10 cellular contexts compared by ENCODE assay signal in the genomic region with DNA sequence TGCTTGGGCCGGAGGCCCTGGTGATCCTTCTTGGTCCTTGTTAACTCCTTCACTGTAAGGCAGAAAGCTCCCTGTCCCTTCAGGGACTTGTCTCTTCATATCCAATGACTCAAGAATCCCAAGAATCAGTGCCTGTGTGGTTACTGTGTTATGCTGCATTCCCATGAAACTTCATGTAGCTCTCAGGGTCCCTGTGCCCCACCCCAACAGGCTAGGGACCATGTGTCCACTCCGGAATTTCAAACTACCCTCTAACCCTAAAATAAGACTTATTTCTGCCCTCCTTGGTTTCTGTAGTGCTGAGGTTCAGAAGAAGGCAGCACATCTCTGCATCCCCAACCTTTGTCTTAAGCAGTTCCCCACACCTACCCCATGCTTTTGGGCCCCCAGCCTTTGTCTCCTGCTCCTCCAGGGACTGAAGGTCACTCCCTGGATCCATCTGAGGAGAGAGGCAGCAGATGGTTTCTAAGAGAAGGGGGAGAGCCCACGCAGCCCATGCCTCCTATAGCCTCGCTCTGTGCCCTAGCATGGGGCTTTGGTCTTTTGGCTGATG. TPM values are rescaled to one million over a fixed set of nuclear protein-coding genes. Genes with fewer than 3 reads are reported as not detected.
DNase-seq lines count a peak whose midpoint lies in the region; ATAC-seq and TF ChIP-seq lines count a peak whose summit lies in the region.
"Had no signal": no experiment of that assay in that cellular context is flagged by ENCODE, and none has a peak within 500 bp of the region (broad histone marks: within the 10 kb centered on the region; RNA-seq: fewer than 3 reads in every experiment).

No MANE protein-coding gene starts in this region.

- TF ChIP-seq EP300 in upper lobe of left lung (IDR thresholded peaks at IDR 0.05), result no peak

- ATAC-seq in upper lobe of left lung (ENCODE audit: low FRiP score in 2 of 2) (no peak), GM19397 (IDR thresholded peaks at IDR 0.05; ENCODE audit: unreplicated experiment) (no peak), GM21786 (IDR thresholded peaks at IDR 0.05; ENCODE audit: unreplicated experiment) (no peak)

- H3K9me3 ChIP-seq in upper lobe of left lung, result no peaks in the 10 kb centered on the region

- no peak for TF ChIP-seq POLR2A in upper lobe of left lung (IDR thresholded peaks at IDR 0.05)

- no peak overlapping the region for H4K5ac ChIP-seq in mesendoderm (ENCODE audit: low read length)

- H3K36me3 Mint-ChIP-seq in activated naive CD8-positive, alpha-beta T cell, result no peaks in the 10 kb centered on the region
- no peaks in the 10 kb centered on the region for H3K36me3 Mint-ChIP-seq in activated naive CD8-positive, alpha-beta T cell treated with anti-CD3 and anti-CD28 coated beads for 36 hours
- H3K36me3 Mint-ChIP-seq: CD14-positive monocyte had no signal

- H3K4me3 ChIP-seq in mesendoderm (ENCODE audit: low read length) (no peak overlapping the region), upper lobe of left lung (peak overlapping the region in 3 of 4 donors; percentile 25 to 41 (median 38))
- H3K4me3 ChIP-seq: lung had no signal

- H3K4me2 ChIP-seq in mesendoderm (ENCODE audit: low read length), result peak overlapping the region; percentile 51

- no peak overlapping the region for H3K27ac Mint-ChIP-seq in activated naive CD8-positive, alpha-beta T cell
- H3K27ac Mint-ChIP-seq in activated naive CD8-positive, alpha-beta T cell treated with anti-CD3 and anti-CD28 coated beads for 36 hours, result no peak overlapping the region

- peak overlapping the region; percentile 6 for H3K18ac ChIP-seq in mesendoderm (ENCODE audit: low read length)

- no peaks in the 10 kb centered on the region for H3K27me3 Mint-ChIP-seq in activated naive CD8-positive, alpha-beta T cell
- peaks cover 29% of the 10 kb centered on the region for H3K27me3 Mint-ChIP-seq in activated naive CD8-positive, alpha-beta T cell treated with anti-CD3 and anti-CD28 coated beads for 36 hours

- no peak overlapping the region for H2BK5ac ChIP-seq in mesendoderm (ENCODE audit: low read length)

- peaks cover 12% of the 10 kb centered on the region for H3K4me1 ChIP-seq in mesendoderm (ENCODE audit: control insufficient read depth, low read depth, low read length)
- H3K4me1 ChIP-seq in upper lobe of left lung, result peaks cover 10 to 22% (median 17%) of the 10 kb centered on the region in 4 donors

- no peak for DNase-seq in activated naive CD8-positive, alpha-beta T cell treated with anti-CD3 and anti-CD28 coated beads for 36 hours
- DNase-seq in caudate nucleus (lab: John Stamatoyannopoulos, UW), result peak in 8 of 61 donors; percentile 9 to 53 (median 24)
- peak; percentile 68 for DNase-seq in mesendoderm
- DNase-seq in upper lobe of left lung, result no peak
- DNase-seq in NCI-H187 treated with DMSO at 0.1 percent for 48 hours (lab: John Stamatoyannopoulos, UW), result no peak

- peak overlapping the region; percentile 18 for H3K9ac ChIP-seq in mesendoderm (ENCODE audit: low read length)

- no CpG with 5 or more reads among the region's 4 CpGs for WGBS in mesendoderm (ENCODE audit: extremely low coverage, insufficient coverage, low lambda C conversion rate)
- WGBS in upper lobe of left lung, 2 donors, result 41 to 47% methylated on average over 4 of the region's 4 CpGs

- peaks cover 1% of the 10 kb centered on the region for H3K27me3 ChIP-seq in mesendoderm (ENCODE audit: insufficient read depth, low read length, poor library complexity)
- H3K27me3 ChIP-seq in upper lobe of left lung, result peaks cover 0 to 3% (median 0%) of the 10 kb centered on the region in 4 donors

- TF ChIP-seq CTCF in upper lobe of left lung (IDR thresholded peaks at IDR 0.05), result no peak

- H2AK5ac ChIP-seq in mesendoderm (ENCODE audit: low read length), result no peak overlapping the region

- H3K36me3 ChIP-seq in mesendoderm (ENCODE audit: control insufficient read depth, insufficient read depth, low read length) (no peaks in the 10 kb centered on the region), upper lobe of left lung (peaks cover 0 to 6% (median 0%) of the 10 kb centered on the region in 4 donors)

- no peak overlapping the region for H2BK15ac ChIP-seq in mesendoderm (replicated peaks; ENCODE audit: low read depth)

- peak overlapping the region; percentile 95 for H3K27ac ChIP-seq in caudate nucleus (ENCODE audit: low read depth, low read length)
- no peak overlapping the region for H3K27ac ChIP-seq in mesendoderm (ENCODE audit: low read depth, low read length)
- H3K27ac ChIP-seq in upper lobe of left lung, result peak overlapping the region in 1 of 4 donors; percentile 29

- H3K79me1 ChIP-seq in mesendoderm (ENCODE audit: low read length), result no peaks in the 10 kb centered on the region

- H2BK120ac ChIP-seq in mesendoderm (ENCODE audit: low read depth, low read length), result no peak overlapping the region

- H3K9me3 Mint-ChIP-seq in activated naive CD8-positive, alpha-beta T cell (ENCODE audit: low read depth), result no peaks in the 10 kb centered on the region
- H3K9me3 Mint-ChIP-seq in activated naive CD8-positive, alpha-beta T cell treated with anti-CD3 and anti-CD28 coated beads for 36 hours, result no peaks in the 10 kb centered on the region

- peaks cover 37% of the 10 kb centered on the region for H3K4me1 Mint-ChIP-seq in activated naive CD8-positive, alpha-beta T cell (ENCODE audit: low read depth)
- peaks cover 35% of the 10 kb centered on the region for H3K4me1 Mint-ChIP-seq in activated naive CD8-positive, alpha-beta T cell treated with anti-CD3 and anti-CD28 coated beads for 36 hours

- H3K4ac ChIP-seq in mesendoderm (ENCODE audit: low read depth, low read length), result no peak overlapping the region

- peak overlapping the region; percentile 71 for H3K56ac ChIP-seq in mesendoderm (ENCODE audit: low read length)

- no peak overlapping the region for H4K8ac ChIP-seq in mesendoderm (ENCODE audit: low read depth, low read length)

- peak overlapping the region; percentile 79 for H3K4me3 Mint-ChIP-seq in activated naive CD8-positive, alpha-beta T cell
- no peak overlapping the region for H3K4me3 Mint-ChIP-seq in activated naive CD8-positive, alpha-beta T cell treated with anti-CD3 and anti-CD28 coated beads for 36 hours

- H3K23ac ChIP-seq in mesendoderm (ENCODE audit: low read length), result no peak overlapping the region

- no peaks in the 10 kb centered on the region for H3K79me2 ChIP-seq in mesendoderm (ENCODE audit: control insufficient read depth, insufficient read depth, low read length)

RNA-seq across cellular contexts. Expression of a gene that starts 0.5 kb away (rescaled TPM):
- under 1 TPM; 0.68 TPM for total RNA-seq in activated naive CD8-positive, alpha-beta T cell treated with anti-CD3 and anti-CD28 coated beads for 36 hours
- polyA plus RNA-seq in mesendoderm (2013, experiment 1 of 2), result 0.79 TPM
- 0.77 TPM for polyA plus RNA-seq in mesendoderm (2013, experiment 2 of 2)
- 1 to 10 TPM; 2.9 to 9.8 (median 6.1) TPM for total RNA-seq in upper lobe of left lung

RNA-seq across cellular contexts. Expression of a gene that starts 23.9 kb away (rescaled TPM):
- 10 to 100 TPM; 24.1 to 24.3 TPM for total RNA-seq in activated naive CD8-positive, alpha-beta T cell treated with anti-CD3 and anti-CD28 coated beads for 36 hours
- 19.0 TPM for polyA plus RNA-seq in mesendoderm (2013, experiment 1 of 2)
- 19.4 TPM for polyA plus RNA-seq in mesendoderm (2013, experiment 2 of 2)
- total RNA-seq in upper lobe of left lung, result 100 to 1,000 TPM in 1 of 6 donors, 10 to 100 TPM in 5; 19.3 to 122 (median 28.7) TPM
